ENCODE assay signal across 21 cellular contexts in the genomic region with DNA sequence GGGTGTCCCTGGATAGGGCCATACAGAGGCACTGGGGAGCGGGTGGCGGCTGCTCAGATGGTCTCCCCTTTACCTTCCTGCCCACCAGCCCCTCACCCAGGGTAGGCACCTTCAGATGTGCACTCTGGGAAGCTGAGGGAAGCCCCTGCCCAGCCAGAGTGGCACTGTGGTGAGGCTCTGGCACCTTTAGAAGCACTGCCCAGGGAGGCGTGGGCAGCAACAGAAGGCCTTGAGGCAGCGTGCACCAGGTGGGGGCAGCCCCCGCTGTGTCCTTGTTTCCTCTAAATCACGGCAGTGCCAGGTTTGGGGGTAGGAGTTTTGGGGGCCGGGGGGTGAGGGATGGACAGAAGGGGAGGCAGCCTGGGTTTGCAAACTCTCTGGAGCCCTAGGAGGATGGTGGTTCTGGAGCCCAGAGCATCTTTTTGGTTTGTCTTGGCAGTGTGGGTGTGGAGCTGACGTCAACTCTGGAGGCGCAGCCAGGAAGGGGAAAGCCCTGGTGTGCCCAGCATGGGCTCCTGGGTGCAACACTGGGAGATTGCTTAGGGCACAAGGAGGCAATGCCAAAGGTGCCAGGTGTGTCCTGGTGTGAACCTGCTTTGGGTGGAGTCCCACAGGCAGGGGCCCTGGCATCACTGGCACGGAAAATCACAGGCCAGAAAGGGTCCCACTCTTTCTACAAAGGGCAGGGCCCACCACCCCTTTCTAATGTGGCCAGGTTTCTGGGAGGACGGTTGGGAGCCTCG. TPM values are rescaled to one million over a fixed set of nuclear protein-coding genes. Genes with fewer than 3 reads are reported as not detected.
A peak's percentile ranks its signal among the peaks of the same experiment; 100 is the strongest.
DNase-seq lines count a peak whose midpoint lies in the region; ATAC-seq, FAIRE-seq and TF ChIP-seq lines count a peak whose summit lies in the region.
"Had no signal": no experiment of that assay in that cellular context is flagged by ENCODE, and none has a peak within 500 bp of the region (broad histone marks: within the 10 kb centered on the region; RNA-seq: fewer than 3 reads in every experiment).

No MANE protein-coding gene starts in this region.

- H3K27ac Mint-ChIP-seq in WTC11: peak overlapping the region; percentile 49; the same call in 1 of the 2 replicates
- H3K27ac Mint-ChIP-seq: activated T-helper 1 cell treated with anti-CD3 and anti-CD28 coated beads, Interleukin-12 subunit alpha, Interleukin-12 subunit beta, Interleukin-2, Interleukin-4 antibody, amounts not matched to agents 30 ng/mL and 10 ng/mL and 1 ng/mL, durations not matched to agents 14 hours and 24 hours and 36 hours; CD4-positive, alpha-beta memory T cell; immature natural killer cell had no signal

- H3K27me3 ChIP-seq in keratinocyte (ENCODE audit: control insufficient read depth, extremely low read depth, insufficient read depth, low read length): no peaks in the 10 kb centered on the region
- H3K27me3 ChIP-seq: ascending aorta had no signal

- no peak overlapping the region for H3K4me3 ChIP-seq in keratinocyte (ENCODE audit: control insufficient read depth in 2 of 3, extremely low read depth in 1 of 3, insufficient read depth in 2 of 3, low read depth in 1 of 3, low read length in 3 of 3)
- H3K4me3 ChIP-seq: ascending aorta, thoracic aorta had no signal

- H4K20me1 ChIP-seq in keratinocyte (ENCODE audit: control insufficient read depth, extremely low read depth, insufficient read depth, low read length): no peaks in the 10 kb centered on the region

- H3K4me3 Mint-ChIP-seq in WTC11: no peak overlapping the region
- H3K4me3 Mint-ChIP-seq: activated T-helper 1 cell treated with anti-CD3 and anti-CD28 coated beads, Interleukin-12 subunit alpha, Interleukin-12 subunit beta, Interleukin-2, Interleukin-4 antibody, amounts not matched to agents 30 ng/mL and 10 ng/mL and 1 ng/mL, durations not matched to agents 14 hours and 24 hours and 36 hours; CD4-positive, alpha-beta memory T cell; immature natural killer cell had no signal

- peaks cover 4% of the 10 kb centered on the region for H3K9me1 ChIP-seq in keratinocyte (ENCODE audit: control insufficient read depth, extremely low read depth, insufficient read depth, low read length)

- no peak overlapping the region for H2AFZ ChIP-seq in keratinocyte (ENCODE audit: control insufficient read depth, low read length)

- H3K36me3 ChIP-seq in keratinocyte (ENCODE audit: control insufficient read depth in 2 of 2, extremely low read depth in 1 of 2, insufficient read depth in 2 of 2, low read length in 2 of 2): no peaks in the 10 kb centered on the region
- H3K36me3 ChIP-seq: ascending aorta, thoracic aorta had no signal

- no peaks in the 10 kb centered on the region for H3K79me2 ChIP-seq in keratinocyte (ENCODE audit: control insufficient read depth, insufficient read depth, low read length)

- no peaks in the 10 kb centered on the region for H3K27me3 Mint-ChIP-seq in WTC11 (ENCODE audit: low read depth)
- H3K27me3 Mint-ChIP-seq: CD4-positive, alpha-beta memory T cell had no signal

- ATAC-seq in WTC11: no peak
- ATAC-seq in stimulated activated naive CD8-positive, alpha-beta T cell treated with anti-CD3 and anti-CD28 coated beads, Interleukin-15, Interleukin-2, amounts not matched to agents 100 U/mL and 50 U/mL, for 24 hours: peak; percentile 28
- ATAC-seq in GM18517 (IDR thresholded peaks at IDR 0.05; ENCODE audit: unreplicated experiment): no peak
- ATAC-seq: activated naive CD4-positive, alpha-beta T cell treated with anti-CD3 and anti-CD28 coated beads, Interleukin-2, amount 50 U/mL, for 72 hours had no signal

- peaks cover 13% of the 10 kb centered on the region for H3K4me1 Mint-ChIP-seq in WTC11
- H3K4me1 Mint-ChIP-seq: CD4-positive, alpha-beta memory T cell; immature natural killer cell had no signal

- DNase-seq in NCI-H2081 treated with DMSO at 0.1 percent for 48 hours (lab: John Stamatoyannopoulos, UW): peak; percentile 78
- DNase-seq in WTC11 (ENCODE audit: low spot score): no peak
- no peak for DNase-seq in keratinocyte (ENCODE audit: low read depth, low spot score)
- no peak for DNase-seq in stimulated activated naive CD8-positive, alpha-beta T cell treated with anti-CD3 and anti-CD28 coated beads, Interleukin-15, Interleukin-2, amounts not matched to agents 100 U/mL and 50 U/mL, for 24 hours
- no peak for DNase-seq in COLO829 (ENCODE audit: low spot score)
- no peak for DNase-seq in UCSD-AML1 (lab: John Stamatoyannopoulos, UW; ENCODE audit: unreplicated experiment)
- DNase-seq: activated CD4-positive, alpha-beta T cell treated with anti-CD3 and anti-CD28 coated beads for 1 hour; CD4-positive, alpha-beta memory T cell; DND-41; immature natural killer cell; KBM-7; NCI-H1048; NCI-H1930; NCI-H446 treated with DMSO at 0.1 percent for 48 hours; occipital lobe; retina had no signal

- POLR2A ChIA-PET in WTC11 (lab: Charles Lee): no interaction called here

- H3K4me1 ChIP-seq in keratinocyte (ENCODE audit: control insufficient read depth, extremely low read depth, insufficient read depth, low read length): peaks cover 33% of the 10 kb centered on the region

- FAIRE-seq in keratinocyte (lab: Jason Lieb, UNC): no peak

- no peak for TF ChIP-seq CTCF in WTC11 (IDR thresholded peaks at IDR 0.05)
- no peak for TF ChIP-seq CTCF in keratinocyte (optimal IDR thresholded peaks at IDR 0.05 in 1 of 3, IDR thresholded peaks at IDR 0.05 in 1 of 3, conservative IDR thresholded peaks at IDR 0.05 in 1 of 3; ENCODE audit: extremely low read depth in 1 of 3, insufficient read depth in 2 of 3, low read length in 3 of 3)

- H3K9ac ChIP-seq in keratinocyte (ENCODE audit: control insufficient read depth, extremely low read depth, insufficient read depth, low read length): peak overlapping the region; percentile 73

- H3K9me3 ChIP-seq in keratinocyte (ENCODE audit: control insufficient read depth, low read depth, low read length): no peaks in the 10 kb centered on the region
- H3K9me3 ChIP-seq: ascending aorta, thoracic aorta had no signal

- H3K9me3 Mint-ChIP-seq in WTC11: no peaks in the 10 kb centered on the region
- H3K9me3 Mint-ChIP-seq: activated naive CD4-positive, alpha-beta T cell treated with anti-CD3 and anti-CD28 coated beads, Interleukin-2, amount 50 U/mL, for 72 hours; activated T-helper 1 cell treated with anti-CD3 and anti-CD28 coated beads, Interleukin-12 subunit alpha, Interleukin-12 subunit beta, Interleukin-2, Interleukin-4 antibody, amounts not matched to agents 30 ng/mL and 10 ng/mL and 1 ng/mL, durations not matched to agents 14 hours and 24 hours and 36 hours; immature natural killer cell had no signal

- dilution Hi-C loops in keratinocyte (cut with MboI; ENCODE audit: extremely low pct_ligation_motif_present, low sequenced_read_pairs): no loop called here

- H3K27ac ChIP-seq in keratinocyte (ENCODE audit: control insufficient read depth, insufficient read depth, low read length): peak overlapping the region; percentile 82
- H3K27ac ChIP-seq: ascending aorta, thoracic aorta had no signal

- peak overlapping the region; percentile 45 for H3K4me2 ChIP-seq in keratinocyte (ENCODE audit: control insufficient read depth, extremely low read depth, insufficient read depth, low read depth, low read length)

- CTCF ChIA-PET in WTC11 (lab: Charles Lee): no interaction called here

- H3K36me3 Mint-ChIP-seq in WTC11: no peaks in the 10 kb centered on the region
- H3K36me3 Mint-ChIP-seq: activated naive CD4-positive, alpha-beta T cell treated with anti-CD3 and anti-CD28 coated beads, Interleukin-2, amount 50 U/mL, for 72 hours; CD4-positive, alpha-beta memory T cell; immature natural killer cell had no signal

TF ChIP-seq in WTC11, 78 proteins besides CTCF, POLR2A, EP300 and RAD21 (continues in another document):
- TF ChIP-seq MXD4 (CRISPR knock-in tag; IDR thresholded peaks at IDR 0.05; ENCODE audit: borderline replicate concordance) (no peak), SOX15 (CRISPR knock-in tag; IDR thresholded peaks at IDR 0.05) (no peak)
- TF ChIP-seq, protein P1, sequence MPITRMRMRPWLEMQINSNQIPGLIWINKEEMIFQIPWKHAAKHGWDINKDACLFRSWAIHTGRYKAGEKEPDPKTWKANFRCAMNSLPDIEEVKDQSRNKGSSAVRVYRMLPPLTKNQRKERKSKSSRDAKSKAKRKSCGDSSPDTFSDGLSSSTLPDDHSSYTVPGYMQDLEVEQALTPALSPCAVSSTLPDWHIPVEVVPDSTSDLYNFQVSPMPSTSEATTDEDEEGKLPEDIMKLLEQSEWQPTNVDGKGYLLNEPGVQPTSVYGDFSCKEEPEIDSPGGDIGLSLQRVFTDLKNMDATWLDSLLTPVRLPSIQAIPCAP (CRISPR knock-in tag; IDR thresholded peaks at IDR 0.05): no peak
- TF ChIP-seq, protein P2, sequence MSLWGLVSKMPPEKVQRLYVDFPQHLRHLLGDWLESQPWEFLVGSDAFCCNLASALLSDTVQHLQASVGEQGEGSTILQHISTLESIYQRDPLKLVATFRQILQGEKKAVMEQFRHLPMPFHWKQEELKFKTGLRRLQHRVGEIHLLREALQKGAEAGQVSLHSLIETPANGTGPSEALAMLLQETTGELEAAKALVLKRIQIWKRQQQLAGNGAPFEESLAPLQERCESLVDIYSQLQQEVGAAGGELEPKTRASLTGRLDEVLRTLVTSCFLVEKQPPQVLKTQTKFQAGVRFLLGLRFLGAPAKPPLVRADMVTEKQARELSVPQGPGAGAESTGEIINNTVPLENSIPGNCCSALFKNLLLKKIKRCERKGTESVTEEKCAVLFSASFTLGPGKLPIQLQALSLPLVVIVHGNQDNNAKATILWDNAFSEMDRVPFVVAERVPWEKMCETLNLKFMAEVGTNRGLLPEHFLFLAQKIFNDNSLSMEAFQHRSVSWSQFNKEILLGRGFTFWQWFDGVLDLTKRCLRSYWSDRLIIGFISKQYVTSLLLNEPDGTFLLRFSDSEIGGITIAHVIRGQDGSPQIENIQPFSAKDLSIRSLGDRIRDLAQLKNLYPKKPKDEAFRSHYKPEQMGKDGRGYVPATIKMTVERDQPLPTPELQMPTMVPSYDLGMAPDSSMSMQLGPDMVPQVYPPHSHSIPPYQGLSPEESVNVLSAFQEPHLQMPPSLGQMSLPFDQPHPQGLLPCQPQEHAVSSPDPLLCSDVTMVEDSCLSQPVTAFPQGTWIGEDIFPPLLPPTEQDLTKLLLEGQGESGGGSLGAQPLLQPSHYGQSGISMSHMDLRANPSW (CRISPR knock-in tag; conservative IDR thresholded peaks at IDR 0.05; ENCODE audit: low read depth): no peak

RNA-seq across cellular contexts. Expression of a gene that starts 23.1 kb away (rescaled TPM):
- total RNA-seq in WTC11 (2021): 17.0 to 18.8 TPM (median 18.4 TPM) in 3 replicates
- 5.9 to 11.1 TPM (median 9.4 TPM) in 3 replicates for polyA plus RNA-seq in keratinocyte
- 4.1 TPM for polyA plus RNA-seq in keratinocyte (2011; ENCODE audit: low read depth)
- 7.5 and 10.9 TPM in 2 replicates for polyA plus RNA-seq in keratinocyte (2011; cell fraction: cytosol; rRNA removed)
- 7.4 and 11.1 TPM in 2 replicates for polyA plus RNA-seq in keratinocyte (2011; cell fraction: nucleus; rRNA removed)
- polyA plus RNA-seq in keratinocyte (2012; ENCODE audit: low replicate concordance): 9.2 and 14.3 TPM in 2 replicates
- 10.7 to 18.2 TPM (median 13.7 TPM) in 3 replicates for polyA minus RNA-seq in keratinocyte
- 16.1 TPM for polyA minus RNA-seq in keratinocyte (2011; cell fraction: cytosol; rRNA and poly(A)+ RNA removed)
- 14.0 and 17.1 TPM in 2 replicates for polyA minus RNA-seq in keratinocyte (2011; cell fraction: nucleus; rRNA and poly(A)+ RNA removed)
